ENCODE assay signal across 1 cellular context in the genomic region with DNA sequence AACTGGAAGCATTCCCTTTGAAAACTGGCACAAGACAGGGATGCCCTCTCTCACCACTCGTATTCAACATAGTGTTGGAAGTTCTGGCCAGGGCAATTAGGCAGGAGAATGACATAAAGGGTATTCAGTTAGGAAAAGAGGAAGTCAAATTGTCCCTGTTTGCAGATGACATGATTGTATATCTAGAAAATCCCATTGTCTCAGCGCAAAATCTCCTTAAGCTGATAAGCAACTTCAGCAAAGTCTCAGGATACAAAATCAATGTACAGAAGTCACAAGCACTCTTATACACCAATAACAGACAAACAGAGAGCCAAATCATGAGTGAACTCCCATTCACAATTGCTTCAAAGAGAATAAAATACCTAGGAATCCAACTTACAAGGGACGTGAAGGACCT.
DNase-seq lines count a peak whose midpoint lies in the region; ATAC-seq, FAIRE-seq and TF ChIP-seq lines count a peak whose summit lies in the region.
"Not testable (repeated sequence)": the region's sequence is repeated elsewhere in the genome, so short reads cannot be mapped to it uniquely, and the experiment has no call there.

No MANE protein-coding gene starts in this region.

- not testable (repeated sequence) for H3K27me3 ChIP-seq in K562 (ENCODE audit: control insufficient read depth in 2 of 2, insufficient read depth in 2 of 2, low read length in 2 of 2)

- H3K4me2 ChIP-seq in K562 (ENCODE audit: insufficient read depth, low read length), result not testable (repeated sequence)

- not testable (repeated sequence) for H2AFZ ChIP-seq in K562 (ENCODE audit: low read depth, low read length)

- TF ChIP-seq CTCF in K562 (IDR thresholded peaks at IDR 0.05 in 2 of 3, conservative IDR thresholded peaks at IDR 0.05 in 1 of 3; ENCODE audit: insufficient read depth in 2 of 3, low read depth in 1 of 3, low read length in 3 of 3), result not testable (repeated sequence)

- FAIRE-seq in K562 (lab: Jason Lieb, UNC), result not testable (repeated sequence)

- H3K36me3 ChIP-seq in K562 (ENCODE audit: control insufficient read depth, insufficient read depth, low read length), result peaks cover 64% of the 10 kb centered on the region

- TF ChIP-seq EP300 in K562 (IDR thresholded peaks at IDR 0.05; ENCODE audit: low read length), result not testable (repeated sequence)

- CTCF ChIA-PET in K562 (lab: Yijun Ruan, JAX; ENCODE audit: low intra/inter-chr PET ratio), result not testable (repeated sequence)

- H3K9me1 ChIP-seq in K562 (ENCODE audit: control insufficient read depth, insufficient read depth, low read length), result not testable (repeated sequence)

- POLR2A ChIA-PET in K562 (lab: Yijun Ruan, JAX), result not testable (repeated sequence)

- H3K4me3 ChIP-seq in K562, result not testable (repeated sequence)

- H3K27ac ChIP-seq in K562 (ENCODE audit: extremely low read depth, low read depth, low read length), result not testable (repeated sequence)

- H3K9ac ChIP-seq in K562 (ENCODE audit: insufficient read depth in 1 of 2, low read depth in 2 of 2, low read length in 2 of 2), result not testable (repeated sequence)

- not testable (repeated sequence) for DNase-seq in K562 (ENCODE audit: extremely low read depth in 1 of 4, low spot score in 3 of 4)

- not testable (repeated sequence) for TF ChIP-seq RAD21 in K562 (CRISPR knock-in tag; conservative IDR thresholded peaks at IDR 0.05 in 1 of 2, IDR thresholded peaks at IDR 0.05 in 1 of 2)

- in situ Hi-C loops in K562 (cut with MboI), result not testable (repeated sequence)

- not testable (repeated sequence) for TF ChIP-seq POLR2A in K562 (conservative IDR thresholded peaks at IDR 0.05)

- intact Hi-C loops in K562 (cut with micrococcal nuclease), result not testable (repeated sequence)

- not testable (repeated sequence) for H4K20me1 ChIP-seq in K562 (replicated peaks; ENCODE audit: control insufficient read depth, insufficient read depth, low read length)

- H3K4me1 ChIP-seq in K562 (replicated peaks in 1 of 2; ENCODE audit: control insufficient read depth in 2 of 2, insufficient read depth in 2 of 2, low read length in 2 of 2), result not testable (repeated sequence)

- H3K79me2 ChIP-seq in K562 (ENCODE audit: control insufficient read depth, insufficient read depth, low read length), result not testable (repeated sequence)

- ATAC-seq in K562, result not testable (repeated sequence)

- WGBS in K562 (ENCODE audit: insufficient coverage, low coverage, missing lambda C conversion rate), result 78% methylated on average over 1 of the region's 3 CpGs

- not testable (repeated sequence) for BruUV-seq in K562 (replicated peaks; lab: Mats Ljungman, UMichigan)

- H3K9me3 ChIP-seq in K562 (replicated peaks; ENCODE audit: control insufficient read depth, insufficient read depth, low read depth, low read length), result not testable (repeated sequence)

TF ChIP-seq in K562, 482 proteins besides CTCF, POLR2A, EP300 and RAD21:
- peak; percentile 4; the same call in 1 of the 2 replicates for TF ChIP-seq SPI1 (IDR thresholded peaks at IDR 0.05; ENCODE audit: borderline replicate concordance, low read depth, low read length)
- TF ChIP-seq SMARCE1 (IDR thresholded peaks at IDR 0.05), result peak; percentile 51; the same call in 1 of the 2 replicates
- TF ChIP-seq SOX6 (IDR thresholded peaks at IDR 0.05), result peak; percentile 68; the same call in 1 of the 2 replicates
